12 cellular contexts compared by ENCODE assay signal in the genomic region with DNA sequence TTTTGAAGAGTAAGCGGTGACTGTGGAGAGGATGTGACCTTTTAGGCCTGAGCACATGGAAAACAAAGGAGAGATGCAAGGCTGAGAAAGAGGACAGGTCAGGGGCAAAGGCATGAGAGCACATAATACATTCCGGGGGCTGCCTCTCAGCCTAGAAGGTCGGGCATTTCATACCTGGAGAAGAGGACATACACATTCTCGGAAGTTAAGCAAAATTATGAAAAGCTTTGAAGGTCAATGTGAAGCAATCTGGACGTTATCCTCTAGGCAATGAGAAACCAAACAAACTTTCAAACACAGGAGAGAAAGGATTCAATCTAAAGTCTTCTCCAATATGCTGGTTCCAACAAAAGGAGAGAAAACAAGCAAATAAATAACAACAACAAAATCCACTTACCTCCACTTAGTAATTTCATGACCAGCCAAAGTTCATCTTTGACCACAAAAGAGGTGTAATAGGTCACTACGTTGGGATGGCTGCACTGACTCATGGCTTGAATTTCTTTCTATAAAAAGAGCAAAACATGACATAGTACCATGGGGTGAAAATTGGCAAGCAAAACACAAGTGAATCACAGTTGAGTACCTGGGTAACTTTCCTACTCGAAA.
A peak's percentile ranks its signal among the peaks of the same experiment; 100 is the strongest.
DNase-seq lines count a peak whose midpoint lies in the region; ATAC-seq, FAIRE-seq and TF ChIP-seq lines count a peak whose summit lies in the region.
"Had no signal": no experiment of that assay in that cellular context is flagged by ENCODE, and none has a peak within 500 bp of the region (broad histone marks: within the 10 kb centered on the region; RNA-seq: fewer than 3 reads in every experiment).

No MANE protein-coding gene starts in this region.

- H3K4me3 Mint-ChIP-seq in activated T-cell treated with anti-CD3 and anti-CD28 coated beads, Interleukin-2, amount 50 U/mL, for 72 hours: peak overlapping the region; percentile 44 to 71
- no peak overlapping the region for H3K4me3 Mint-ChIP-seq in stimulated activated effector memory CD8-positive, alpha-beta T cell treated with anti-CD3 and anti-CD28 coated beads, Interleukin-12 subunit alpha, Interleukin-12 subunit beta, amount 100 ng/mL, for 72 hours
- H3K4me3 Mint-ChIP-seq: activated B cell treated with CpG ODN at 0.5 μM for 24 hours had no signal

- ATAC-seq in activated T-cell treated with anti-CD3 and anti-CD28 coated beads, Interleukin-2, amount 50 U/mL, for 72 hours (replicated peaks in 1 of 2): peak; percentile 89 to 94
- ATAC-seq in stimulated activated effector memory CD8-positive, alpha-beta T cell treated with anti-CD3 and anti-CD28 coated beads, Interleukin-12 subunit alpha, Interleukin-12 subunit beta, amount 100 ng/mL, for 72 hours: peak; percentile 97

- H3K27ac ChIP-seq in RWPE1: no peak overlapping the region

- CTCF ChIA-PET in RWPE1 (lab: Yijun Ruan, JAX): no interaction called here

- H3K36me3 Mint-ChIP-seq in activated T-cell treated with anti-CD3 and anti-CD28 coated beads, Interleukin-2, amount 50 U/mL, for 72 hours (ENCODE audit: insufficient read depth in 2 of 2): peaks cover 2 to 21% of the 10 kb centered on the region in 2 donors
- peaks cover 30% of the 10 kb centered on the region for H3K36me3 Mint-ChIP-seq in stimulated activated effector memory CD8-positive, alpha-beta T cell treated with anti-CD3 and anti-CD28 coated beads, Interleukin-12 subunit alpha, Interleukin-12 subunit beta, amount 100 ng/mL, for 72 hours

- POLR2A ChIA-PET in RWPE1 (lab: Yijun Ruan, JAX; ENCODE audit: low non-redundant PET): no interaction called here

- no peak for TF ChIP-seq CTCF in RWPE1 (conservative IDR thresholded peaks at IDR 0.05; ENCODE audit: low read depth)

- H3K9me3 Mint-ChIP-seq in activated T-cell treated with anti-CD3 and anti-CD28 coated beads, Interleukin-2, amount 50 U/mL, for 72 hours: no peaks in the 10 kb centered on the region
- no peaks in the 10 kb centered on the region for H3K9me3 Mint-ChIP-seq in stimulated activated effector memory CD8-positive, alpha-beta T cell treated with anti-CD3 and anti-CD28 coated beads, Interleukin-12 subunit alpha, Interleukin-12 subunit beta, amount 100 ng/mL, for 72 hours
- H3K9me3 Mint-ChIP-seq: activated B cell treated with CpG ODN at 0.5 μM for 24 hours had no signal

- H3K4me1 Mint-ChIP-seq in activated T-cell treated with anti-CD3 and anti-CD28 coated beads, Interleukin-2, amount 50 U/mL, for 72 hours (ENCODE audit: low read depth): peaks cover 55% of the 10 kb centered on the region
- peaks cover 49% of the 10 kb centered on the region for H3K4me1 Mint-ChIP-seq in stimulated activated effector memory CD8-positive, alpha-beta T cell treated with anti-CD3 and anti-CD28 coated beads, Interleukin-12 subunit alpha, Interleukin-12 subunit beta, amount 100 ng/mL, for 72 hours

- H3K27me3 Mint-ChIP-seq in activated T-cell treated with anti-CD3 and anti-CD28 coated beads, Interleukin-2, amount 50 U/mL, for 72 hours (ENCODE audit: low read depth): no peaks in the 10 kb centered on the region
- H3K27me3 Mint-ChIP-seq: activated B cell treated with CpG ODN at 0.5 μM for 24 hours had no signal

- no peak for FAIRE-seq in frontal cortex (lab: Jason Lieb, UNC)

- peak overlapping the region; percentile 88 for H3K27ac Mint-ChIP-seq in activated T-cell treated with anti-CD3 and anti-CD28 coated beads, Interleukin-2, amount 50 U/mL, for 72 hours
- peak overlapping the region; percentile 22 for H3K27ac Mint-ChIP-seq in stimulated activated effector memory CD8-positive, alpha-beta T cell treated with anti-CD3 and anti-CD28 coated beads, Interleukin-12 subunit alpha, Interleukin-12 subunit beta, amount 100 ng/mL, for 72 hours
- H3K27ac Mint-ChIP-seq: activated B cell treated with CpG ODN at 0.5 μM for 24 hours had no signal

- DNase-seq in activated T-cell treated with anti-CD3 and anti-CD28 coated beads, Interleukin-2, amount 50 U/mL, for 72 hours: peak; percentile 35 to 43
- no peak for DNase-seq in activated T-cell treated with anti-CD3 and anti-CD28 coated beads, Interleukin-2, amount 50 U/mL, for 48 hours
- DNase-seq in RWPE1 (ENCODE audit: low spot score): peak; percentile 59
- peak; percentile 33 for DNase-seq in fibroblast of gingiva (ENCODE audit: low read depth)
- no peak for DNase-seq in stimulated activated effector memory CD8-positive, alpha-beta T cell treated with anti-CD3 and anti-CD28 coated beads, Interleukin-12 subunit alpha, Interleukin-12 subunit beta, amount 100 ng/mL, for 72 hours (ENCODE audit: low spot score in 2 of 2)
- no peak for DNase-seq in NCI-H2196 (lab: John Stamatoyannopoulos, UW; ENCODE audit: unreplicated experiment)
- DNase-seq in frontal cortex (ENCODE audit: low spot score in 2 of 2): no peak
- no peak for DNase-seq in anterior cingulate cortex (lab: John Stamatoyannopoulos, UW)
- DNase-seq: activated B cell treated with CpG ODN at 0.5 μM for 24 hours; BE2C; NCI-H1092; stimulated activated CD4-positive, alpha-beta T cell treated with anti-CD3 and anti-CD28 coated beads, Interleukin-12 subunit alpha, Interleukin-12 subunit beta, amount 100 ng/mL, for 4 hours had no signal

Comparison
In these comparisons a context has a peak if more than half of its experiments do, and no peak if none do; other contexts are left out.
1. DNase-seq: peak in activated T-cell treated with anti-CD3 and anti-CD28 coated beads, Interleukin-2, amount 50 U/mL, for 72 hours (2 of 2), RWPE1 (single experiment) and fibroblast of gingiva (single experiment); none in activated T-cell treated with anti-CD3 and anti-CD28 coated beads, Interleukin-2, amount 50 U/mL, for 48 hours (0 of 2), stimulated activated effector memory CD8-positive, alpha-beta T cell treated with anti-CD3 and anti-CD28 coated beads, Interleukin-12 subunit alpha, Interleukin-12 subunit beta, amount 100 ng/mL, for 72 hours (0 of 2), NCI-H2196 (single experiment), frontal cortex (0 of 2) and anterior cingulate cortex (0 of 58).